ENCODE assay signal across 8 cellular contexts in the genomic region with DNA sequence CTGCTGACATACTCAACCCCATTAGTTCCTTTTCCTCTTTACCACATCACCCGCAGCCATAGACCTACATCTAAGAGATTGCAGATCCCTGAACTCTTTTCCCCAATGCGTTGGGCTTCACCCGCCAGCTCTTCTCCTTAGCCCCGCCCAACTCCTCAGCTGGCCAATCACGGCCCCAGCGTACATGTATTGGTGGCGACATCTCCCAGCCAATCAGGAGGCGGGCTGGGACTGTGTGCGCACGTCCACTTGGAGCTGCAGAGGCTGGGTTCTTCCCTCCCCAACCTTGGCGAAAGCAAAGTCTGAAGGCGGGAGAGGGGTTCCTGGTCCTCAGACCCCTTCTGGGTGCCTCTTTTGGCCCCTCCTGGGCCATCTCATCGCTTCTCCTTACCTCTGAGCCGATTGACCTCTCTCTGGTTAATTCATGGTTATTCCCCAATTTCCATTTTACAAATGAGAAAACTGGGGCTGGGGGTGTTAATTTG. TPM values are rescaled to one million over a fixed set of nuclear protein-coding genes. Genes with fewer than 3 reads are reported as not detected.
DNase-seq lines count a peak whose midpoint lies in the region; ATAC-seq, FAIRE-seq and TF ChIP-seq lines count a peak whose summit lies in the region.

No MANE protein-coding gene starts in this region.

- peaks cover 27 to 32% of the 10 kb centered on the region in 2 experiments for H3K27me3 ChIP-seq in endothelial cell of umbilical vein (ENCODE audit: control insufficient read depth in 2 of 2, insufficient read depth in 2 of 2, low read length in 2 of 2)

- no peak for TF ChIP-seq POLR2A in endothelial cell of umbilical vein (IDR thresholded peaks at IDR 0.05; ENCODE audit: low read depth, low read length)

- H3K4me3 ChIP-seq in endothelial cell of umbilical vein (replicated peaks in 1 of 3; ENCODE audit: insufficient read depth in 1 of 3, low read depth in 1 of 3, low read length in 3 of 3) = no peak overlapping the region

- no peaks in the 10 kb centered on the region for H3K9me3 ChIP-seq in endothelial cell of umbilical vein (replicated peaks; ENCODE audit: control insufficient read depth, insufficient read depth, low read length)

- peak overlapping the region; percentile 49 for H3K4me2 ChIP-seq in endothelial cell of umbilical vein (ENCODE audit: insufficient read depth, low read length)

- H3K27ac ChIP-seq in endothelial cell of umbilical vein (ENCODE audit: insufficient read depth, low read depth, low read length) = no peak overlapping the region

- CTCF ChIA-PET in endothelial cell of umbilical vein (lab: Charles Lee) = interaction anchor here (1.0 to 1.2 kb wide), 3 partner anchors 12 to 36 kb away, joined by 3 to 5 read pairs (median 3); no protein-coding TSS in a partner anchor

- H3K9me1 ChIP-seq in endothelial cell of umbilical vein (replicated peaks; ENCODE audit: control insufficient read depth, extremely low read depth, insufficient read depth, low read length) = no peaks in the 10 kb centered on the region

- no peak for TF ChIP-seq CTCF in endothelial cell of umbilical vein (IDR thresholded peaks at IDR 0.05; ENCODE audit: extremely low read depth in 1 of 2, insufficient read depth in 1 of 2, low read depth in 1 of 2, low read length in 2 of 2)

- intact Hi-C loops in endothelial cell of umbilical vein (cut with micrococcal nuclease) = no loop called here

- no peaks in the 10 kb centered on the region for H4K20me1 ChIP-seq in endothelial cell of umbilical vein (replicated peaks; ENCODE audit: control insufficient read depth, extremely low read depth, insufficient read depth, low read length)

- FAIRE-seq in endothelial cell of umbilical vein (lab: Jason Lieb, UNC) = peak; percentile 80

- ATAC-seq in GM18511 (IDR thresholded peaks at IDR 0.05; ENCODE audit: unreplicated experiment) (peak; percentile 99), HG02852 (IDR thresholded peaks at IDR 0.05; ENCODE audit: unreplicated experiment) (peak; percentile 99)

- BruUV-seq in endothelial cell of umbilical vein (replicated peaks; lab: Mats Ljungman, UMichigan) = no TSS peak

- no peaks in the 10 kb centered on the region for H3K4me1 ChIP-seq in endothelial cell of umbilical vein (ENCODE audit: control insufficient read depth, extremely low read depth, insufficient read depth, low read length)

- H3K36me3 ChIP-seq in endothelial cell of umbilical vein (ENCODE audit: control insufficient read depth in 2 of 2, extremely low read depth in 1 of 2, insufficient read depth in 2 of 2, low read length in 2 of 2) = no peaks in the 10 kb centered on the region

- DNase-seq in NCI-H2196 treated with DMSO at 0.1 percent for 48 hours (lab: John Stamatoyannopoulos, UW; ENCODE audit: unreplicated experiment) (peak; percentile 29), endothelial cell of umbilical vein (ENCODE audit: low read depth, low spot score) (peak; percentile 67), midbrain (lab: John Stamatoyannopoulos, UW) (peak; percentile 93), NCI-H345 (lab: John Stamatoyannopoulos, UW) (no peak)
- DNase-seq in activated CD8-positive, alpha-beta memory T cell treated with anti-CD3 and anti-CD28 coated beads, Interleukin-2, amount 50 U/mL, for 4 hours = peak; percentile 81
- peak; percentile 78 for DNase-seq in stimulated activated CD8-positive, alpha-beta memory T cell treated with anti-CD3 and anti-CD28 coated beads, Interleukin-15, amount 100 ng/mL, for 48 hours (ENCODE audit: low read depth in 2 of 2)

- H2AFZ ChIP-seq in endothelial cell of umbilical vein (ENCODE audit: low read depth, low read length) = peak overlapping the region; percentile 72

- H3K9ac ChIP-seq in endothelial cell of umbilical vein (replicated peaks; ENCODE audit: extremely low read depth, insufficient read depth, low read length) = no peak overlapping the region

- POLR2A ChIA-PET in endothelial cell of umbilical vein (lab: Charles Lee) = no interaction called here

- dilution Hi-C loops in endothelial cell of umbilical vein (cut with MboI; ENCODE audit: extremely low pct_ligation_motif_present, low sequenced_read_pairs) = no loop called here

- no peaks in the 10 kb centered on the region for H3K79me2 ChIP-seq in endothelial cell of umbilical vein (ENCODE audit: control insufficient read depth, insufficient read depth, low read length)

TF ChIP-seq in endothelial cell of umbilical vein, 7 proteins besides CTCF, POLR2A, EP300 and RAD21:
- TF ChIP-seq GATA2 (IDR thresholded peaks at IDR 0.05; ENCODE audit: insufficient read depth, insufficient read length, low read depth, low read length) (no peak), EZH2 (IDR thresholded peaks at IDR 0.05; ENCODE audit: borderline replicate concordance, low read depth, low read length, severe bottlenecking) (no peak), POLR2AphosphoS5 (IDR thresholded peaks at IDR 0.05; ENCODE audit: insufficient read depth, low read depth, low read length) (no peak), FOS (IDR thresholded peaks at IDR 0.05; ENCODE audit: borderline replicate concordance, insufficient read depth, low read length) (no peak), MYC (IDR thresholded peaks at IDR 0.05; ENCODE audit: low read depth, low read length) (no peak), JUN (IDR thresholded peaks at IDR 0.05; ENCODE audit: borderline replicate concordance, insufficient read depth, insufficient read length, low read depth) (no peak)
- TF ChIP-seq, protein P1, sequence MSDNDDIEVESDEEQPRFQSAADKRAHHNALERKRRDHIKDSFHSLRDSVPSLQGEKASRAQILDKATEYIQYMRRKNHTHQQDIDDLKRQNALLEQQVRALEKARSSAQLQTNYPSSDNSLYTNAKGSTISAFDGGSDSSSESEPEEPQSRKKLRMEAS (IDR thresholded peaks at IDR 0.05; ENCODE audit: insufficient read depth, insufficient read length) = no peak

RNA-seq across cellular contexts. Expression of a gene that starts 11.0 kb away (rescaled TPM):
- not detected in 2 replicates for total RNA-seq in endothelial cell of umbilical vein
- polyA plus RNA-seq in endothelial cell of umbilical vein = not detected in 2 replicates
- polyA plus RNA-seq in endothelial cell of umbilical vein (2011; cell fraction: cytosol; rRNA removed) = not detected in 2 replicates
- 0.07 TPM in 1 of 2 replicates, not detected in the other for polyA plus RNA-seq in endothelial cell of umbilical vein (2011; cell fraction: nucleus; rRNA removed)
- polyA plus RNA-seq in endothelial cell of umbilical vein (2012) = 0.07 TPM in 1 of 2 replicates, not detected in the other
- polyA minus RNA-seq in endothelial cell of umbilical vein = not detected in 2 replicates
- polyA minus RNA-seq in endothelial cell of umbilical vein (2011; cell fraction: cytosol; rRNA and poly(A)+ RNA removed) = not detected
- not detected in 2 replicates for polyA minus RNA-seq in endothelial cell of umbilical vein (2011; cell fraction: nucleus; rRNA and poly(A)+ RNA removed)

RNA-seq across cellular contexts. Expression of a gene that starts 28.0 kb away (rescaled TPM):
- total RNA-seq in endothelial cell of umbilical vein = not detected in 2 replicates
- not detected in 2 replicates for polyA plus RNA-seq in endothelial cell of umbilical vein
- not detected in 2 replicates for polyA plus RNA-seq in endothelial cell of umbilical vein (2011; cell fraction: cytosol; rRNA removed)
- not detected in 2 replicates for polyA plus RNA-seq in endothelial cell of umbilical vein (2011; cell fraction: nucleus; rRNA removed)
- polyA plus RNA-seq in endothelial cell of umbilical vein (2012) = not detected in 2 replicates
- not detected in 2 replicates for polyA minus RNA-seq in endothelial cell of umbilical vein
- polyA minus RNA-seq in endothelial cell of umbilical vein (2011; cell fraction: cytosol; rRNA and poly(A)+ RNA removed) = not detected
- not detected in 2 replicates for polyA minus RNA-seq in endothelial cell of umbilical vein (2011; cell fraction: nucleus; rRNA and poly(A)+ RNA removed)
